10 cellular contexts compared by ENCODE assay signal in genomic region chr1:66397192-66397591, GRCh38.
A peak's percentile ranks its signal among the peaks of the same experiment; 100 is the strongest.
DNase-seq lines count a peak whose midpoint lies in the region; ATAC-seq and TF ChIP-seq lines count a peak whose summit lies in the region.
"Had no signal": no experiment of that assay in that cellular context is flagged by ENCODE, and none has a peak within 500 bp of the region (broad histone marks: within the 10 kb centered on the region; RNA-seq: fewer than 3 reads in every experiment).

No MANE protein-coding gene starts in this region.

- DNase-seq in MV-4-11 (lab: John Stamatoyannopoulos, UW) (peak; percentile 95), NCI-H446 (lab: John Stamatoyannopoulos, UW) (no peak), immature natural killer cell (no peak), epidermal melanocyte (ENCODE audit: insufficient read length, low spot score) (no peak), right atrium auricular region (ENCODE audit: low spot score) (no peak)
- DNase-seq: erythroblast had no signal

- H3K4me1 ChIP-seq in DOHH2 (ENCODE audit: control insufficient read depth, low read length) (peaks cover 90% of the 10 kb centered on the region), right atrium auricular region (peaks cover 0 to 20% of the 10 kb centered on the region in 2 donors)

- H3K4me3 ChIP-seq in DOHH2 (ENCODE audit: low read length) (peak overlapping the region; percentile 32), right atrium auricular region (no peak overlapping the region)
- H3K4me3 ChIP-seq: K562 had no signal

- H3K9me3 Mint-ChIP-seq in immature natural killer cell: no peaks in the 10 kb centered on the region

- H3K27ac ChIP-seq in DOHH2 (ENCODE audit: low read depth, low read length) (peak overlapping the region; percentile 61), right atrium auricular region (no peak overlapping the region)

- ATAC-seq in GM19397 (IDR thresholded peaks at IDR 0.05; ENCODE audit: unreplicated experiment): peak; percentile 30
- peak; percentile 26 for ATAC-seq in HG02981 (IDR thresholded peaks at IDR 0.05; ENCODE audit: unreplicated experiment)
- ATAC-seq: K562 had no signal

- H3K27me3 ChIP-seq in DOHH2 (ENCODE audit: control insufficient read depth, low read length) (no peaks in the 10 kb centered on the region), right atrium auricular region (no peaks in the 10 kb centered on the region)

- no peaks in the 10 kb centered on the region for H3K36me3 Mint-ChIP-seq in immature natural killer cell

- no peak overlapping the region for H3K4me3 Mint-ChIP-seq in immature natural killer cell

- peaks cover 0 to 6% (median 0%) of the 10 kb centered on the region in 3 donors for H3K27me3 Mint-ChIP-seq in immature natural killer cell (ENCODE audit: low read depth in 3 of 3)

- H3K4me2 ChIP-seq in DOHH2 (ENCODE audit: low read length): peak overlapping the region; percentile 49

- no peaks in the 10 kb centered on the region for H3K9me2 ChIP-seq in DOHH2 (replicated peaks; ENCODE audit: control insufficient read depth, low read length)

- no peaks in the 10 kb centered on the region for H3K79me2 ChIP-seq in DOHH2 (ENCODE audit: control insufficient read depth, low read length)

- TF ChIP-seq CTCF in DOHH2 (IDR thresholded peaks at IDR 0.05; ENCODE audit: low read depth, low read length, poor library complexity, severe bottlenecking) (no peak), right atrium auricular region (IDR thresholded peaks at IDR 0.05) (no peak)

- H3K36me3 ChIP-seq in DOHH2 (ENCODE audit: control insufficient read depth, low read length) (peaks cover 5% of the 10 kb centered on the region), right atrium auricular region (no peaks in the 10 kb centered on the region)

- H3F3A ChIP-seq in DOHH2 (ENCODE audit: control insufficient read depth, insufficient read depth): peaks cover 22% of the 10 kb centered on the region

- H3K27ac Mint-ChIP-seq in immature natural killer cell: no peak overlapping the region

- no peaks in the 10 kb centered on the region for H3K4me1 Mint-ChIP-seq in immature natural killer cell

- H3K9me3 ChIP-seq in DOHH2 (ENCODE audit: control insufficient read depth, insufficient read depth, low read length) (no peaks in the 10 kb centered on the region), right atrium auricular region (no peaks in the 10 kb centered on the region)

- no peaks in the 10 kb centered on the region for H4K20me1 ChIP-seq in DOHH2 (ENCODE audit: control insufficient read depth, insufficient read depth, low read depth, low read length)
